Comparison of ENCODE assay signal across 6 cellular contexts in genomic region chr6:43075791-43076092, GRCh38. TPM values are rescaled to one million over a fixed set of nuclear protein-coding genes. Genes with fewer than 3 reads are reported as not detected.
DNase-seq lines count a peak whose midpoint lies in the region; ATAC-seq and TF ChIP-seq lines count a peak whose summit lies in the region.

No MANE protein-coding gene starts in this region.

- H3K9me3 ChIP-seq in esophagus (ENCODE audit: control insufficient read depth in 2 of 2, insufficient read depth in 1 of 2, low read depth in 1 of 2, low read length in 1 of 2) (no peaks in the 10 kb centered on the region), suprapubic skin (no peaks in the 10 kb centered on the region)

- no peak for TF ChIP-seq EP300 in suprapubic skin (IDR thresholded peaks at IDR 0.05)

- peak overlapping the region; percentile 46 for H3K4me3 Mint-ChIP-seq in activated T-cell treated with anti-CD3 and anti-CD28 coated beads, Interleukin-2, amount 50 U/mL, for 4 hours

- H3K27ac ChIP-seq in esophagus (ENCODE audit: low read depth in 2 of 2, low read length in 1 of 2): peak overlapping the region; percentile 60 to 62
- H3K27ac ChIP-seq in suprapubic skin: peak overlapping the region; percentile 86

- TF ChIP-seq CTCF in suprapubic skin (IDR thresholded peaks at IDR 0.05): no peak

- peaks cover 2 to 9% of the 10 kb centered on the region in 2 donors for H3K36me3 ChIP-seq in esophagus (ENCODE audit: control insufficient read depth in 2 of 2, insufficient read depth in 2 of 2, low read length in 1 of 2)
- H3K36me3 ChIP-seq in suprapubic skin: peaks cover 29% of the 10 kb centered on the region

- H3K27me3 ChIP-seq in esophagus (ENCODE audit: control insufficient read depth in 1 of 2, insufficient read depth in 2 of 2, low read length in 2 of 2): no peaks in the 10 kb centered on the region
- H3K27me3 ChIP-seq in suprapubic skin: peaks cover 7% of the 10 kb centered on the region

- H3K9me3 Mint-ChIP-seq in activated T-cell treated with anti-CD3 and anti-CD28 coated beads, Interleukin-2, amount 50 U/mL, for 4 hours: no peaks in the 10 kb centered on the region

- 21 to 23% methylated on average over 7 of the region's 7 CpGs for WGBS in esophagus, 2 donors
- 24% methylated on average over 4 of the region's 7 CpGs for WGBS in suprapubic skin

- H3K27me3 Mint-ChIP-seq in activated T-cell treated with anti-CD3 and anti-CD28 coated beads, Interleukin-2, amount 50 U/mL, for 4 hours (ENCODE audit: low read depth): peaks cover 26% of the 10 kb centered on the region

- no peak for DNase-seq in activated T-cell treated with anti-CD3 and anti-CD28 coated beads, Interleukin-2, amount 50 U/mL, for 4 hours
- DNase-seq in activated T-cell treated with anti-CD3 and anti-CD28 coated beads, Interleukin-2, amount 50 U/mL, for 48 hours: no peak
- DNase-seq in suprapubic skin (ENCODE audit: low spot score in 2 of 2) (no peak), iPS-NIHi7 (ENCODE audit: extremely low spot score) (no peak)

- peaks cover 0 to 9% of the 10 kb centered on the region in 2 donors for H3K4me1 ChIP-seq in esophagus (ENCODE audit: control insufficient read depth in 2 of 2, insufficient read depth in 2 of 2, low read length in 1 of 2)
- H3K4me1 ChIP-seq in suprapubic skin: peaks cover 21% of the 10 kb centered on the region

- H3K4me1 Mint-ChIP-seq in activated T-cell treated with anti-CD3 and anti-CD28 coated beads, Interleukin-2, amount 50 U/mL, for 4 hours (ENCODE audit: low read depth): peaks cover 5% of the 10 kb centered on the region

- H3K36me3 Mint-ChIP-seq in activated T-cell treated with anti-CD3 and anti-CD28 coated beads, Interleukin-2, amount 50 U/mL, for 4 hours (ENCODE audit: insufficient read depth): peaks cover 25% of the 10 kb centered on the region

- TF ChIP-seq POLR2A in suprapubic skin (IDR thresholded peaks at IDR 0.05): no peak

- H3K4me3 ChIP-seq in esophagus (ENCODE audit: low read depth in 1 of 2, low read length in 2 of 2): peak overlapping the region in 1 of 2 donors; percentile 65
- H3K4me3 ChIP-seq in suprapubic skin: peak overlapping the region; percentile 88

- peak in 1 of 2 donors; percentile 8 for ATAC-seq in activated T-cell treated with anti-CD3 and anti-CD28 coated beads, Interleukin-2, amount 50 U/mL, for 4 hours
- no peak for ATAC-seq in GM19463 (IDR thresholded peaks at IDR 0.05; ENCODE audit: unreplicated experiment)

RNA-seq across cellular contexts. Expression of gene PTK7, which starts 0.4 kb away (rescaled TPM):
- total RNA-seq in activated T-cell treated with anti-CD3 and anti-CD28 coated beads, Interleukin-2, amount 50 U/mL, for 4 hours: 1 to 10 TPM; 1.3 to 4.3 (median 1.9) TPM
- 10 to 100 TPM; 25.8 to 39.7 TPM for polyA plus RNA-seq in esophagus
- 10 to 100 TPM; 50.4 to 71.3 (median 66.3) TPM for total RNA-seq in suprapubic skin

RNA-seq across cellular contexts. Expression of gene KLC4, which starts 16.3 kb away (rescaled TPM):
- total RNA-seq in activated T-cell treated with anti-CD3 and anti-CD28 coated beads, Interleukin-2, amount 50 U/mL, for 4 hours: 1 to 10 TPM; 5.4 to 9.1 (median 7.4) TPM
- polyA plus RNA-seq in esophagus: 10 to 100 TPM in 1 of 2 donors, 1 to 10 TPM in 1; 8.4 to 15.3 TPM
- total RNA-seq in suprapubic skin: 10 to 100 TPM; 15.0 to 45.9 (median 24.4) TPM

RNA-seq across cellular contexts. Expression of gene MRPL2, which starts 16.5 kb away (rescaled TPM):
- 100 to 1,000 TPM in 2 of 3 donors, 10 to 100 TPM in 1; 93.3 to 120 (median 115) TPM for total RNA-seq in activated T-cell treated with anti-CD3 and anti-CD28 coated beads, Interleukin-2, amount 50 U/mL, for 4 hours
- 10 to 100 TPM; 48.9 to 54.6 TPM for polyA plus RNA-seq in esophagus
- 10 to 100 TPM; 21.2 to 38.1 (median 25.9) TPM for total RNA-seq in suprapubic skin

RNA-seq across cellular contexts. Expression of gene CUL7, which starts 22.1 kb away (rescaled TPM):
- 10 to 100 TPM; 13.2 to 15.0 (median 13.3) TPM for total RNA-seq in activated T-cell treated with anti-CD3 and anti-CD28 coated beads, Interleukin-2, amount 50 U/mL, for 4 hours
- 1 to 10 TPM; 5.1 to 5.5 TPM for polyA plus RNA-seq in esophagus
- 10 to 100 TPM; 12.3 to 22.2 (median 15.5) TPM for total RNA-seq in suprapubic skin

RNA-seq across cellular contexts. Expression of gene RRP36, which starts 54.3 kb away (rescaled TPM):
- total RNA-seq in activated T-cell treated with anti-CD3 and anti-CD28 coated beads, Interleukin-2, amount 50 U/mL, for 4 hours: 100 to 1,000 TPM in 2 of 3 donors, 10 to 100 TPM in 1; 98.1 to 103 (median 100) TPM
- 10 to 100 TPM; 18.4 to 40.3 TPM for polyA plus RNA-seq in esophagus
- 10 to 100 TPM; 30.8 to 66.6 (median 53.6) TPM for total RNA-seq in suprapubic skin

Comparison
In these comparisons a context has a peak if more than half of its experiments do, and no peak if none do; other contexts are left out.
1. RNA of gene PTK7, which starts 0.4 kb away (total RNA-seq): 50.4 to 71.3 TPM in suprapubic skin; 1.3 to 4.3 TPM in activated T-cell treated with anti-CD3 and anti-CD28 coated beads, Interleukin-2, amount 50 U/mL, for 4 hours; every median in the first group is over 4 times any median in the second.